In the genomic region with DNA sequence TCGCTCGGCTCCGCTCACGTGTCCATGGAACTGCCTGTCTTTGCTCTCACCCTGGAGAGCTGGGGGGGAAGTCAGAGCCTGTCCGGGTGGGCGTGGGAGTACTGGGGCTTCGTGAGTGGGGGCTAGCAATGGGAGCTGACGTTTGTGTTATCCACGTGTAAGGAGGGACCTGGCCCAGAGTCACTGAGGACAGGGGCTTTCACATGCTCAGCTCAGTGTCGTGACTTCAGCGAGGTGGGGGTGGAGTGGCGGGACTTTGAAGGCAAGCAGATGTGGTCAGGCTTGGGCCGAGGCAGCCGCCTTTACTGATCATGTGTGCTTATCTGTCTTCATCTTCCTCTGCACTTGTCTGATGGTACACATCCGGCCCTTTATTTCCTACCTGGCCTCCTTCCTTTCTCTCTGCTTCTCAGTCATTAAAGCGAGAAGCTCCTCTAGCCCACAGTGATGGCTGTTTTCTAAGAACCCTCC, we compare ENCODE assay signal across 8 cellular contexts.
DNase-seq lines count a peak whose midpoint lies in the region; ATAC-seq and TF ChIP-seq lines count a peak whose summit lies in the region.

No MANE protein-coding gene starts in this region.

- H3K36me3 ChIP-seq in BLaER1 = no peaks in the 10 kb centered on the region

- H3K4me3 ChIP-seq in BLaER1 (no peak overlapping the region), dorsolateral prefrontal cortex (peak overlapping the region in 3 of 59 donors; percentile 1 to 15 (median 2))

- peak; percentile 52 for DNase-seq in activated CD4-positive, alpha-beta T cell treated with anti-CD3 and anti-CD28 coated beads, Interleukin-2, amount 50 U/mL, for 1 hour
- DNase-seq in dorsolateral prefrontal cortex (peak in 2 of 10 donors; percentile 61 to 75), middle frontal gyrus (ENCODE audit: extremely low spot score, low spot score) (no peak), NCI-H748 (lab: John Stamatoyannopoulos, UW; ENCODE audit: unreplicated experiment) (no peak)
- DNase-seq in stimulated activated CD4-positive, alpha-beta T cell treated with anti-CD3 and anti-CD28 coated beads, Interleukin-15, amount 100 ng/mL, for 48 hours (ENCODE audit: low read depth in 2 of 2) = peak; percentile 31 to 47

- H4K20me1 ChIP-seq in BLaER1 = no peaks in the 10 kb centered on the region

- ATAC-seq in GM19467 (IDR thresholded peaks at IDR 0.05; ENCODE audit: unreplicated experiment) = no peak
- ATAC-seq in GM21619 (IDR thresholded peaks at IDR 0.05; ENCODE audit: unreplicated experiment) = no peak

- no peak overlapping the region for H3K27ac ChIP-seq in BLaER1
- peak overlapping the region in 57 of 59 donors; percentile 12 to 100 (median 96) for H3K27ac ChIP-seq in dorsolateral prefrontal cortex

- no peak overlapping the region for H3K9ac ChIP-seq in BLaER1

- peaks cover 54% of the 10 kb centered on the region for H3K4me1 ChIP-seq in BLaER1

- H3K4me2 ChIP-seq in BLaER1 = peak overlapping the region; percentile 45

- no peaks in the 10 kb centered on the region for H3K9me3 ChIP-seq in BLaER1

- intact Hi-C loops in dorsolateral prefrontal cortex (cut with DNase I) = loop anchor here (5.0 kb wide), 3 partner anchors 74 to 126 kb away; a partner anchor contains a TSS

- H3K27me3 ChIP-seq in BLaER1 (no peaks in the 10 kb centered on the region), dorsolateral prefrontal cortex (no peaks in the 10 kb centered on the region)

- TF ChIP-seq CTCF in dorsolateral prefrontal cortex (IDR thresholded peaks at IDR 0.05 in 54 of 56, conservative IDR thresholded peaks at IDR 0.05 in 2 of 56; ENCODE audit: low read depth in 1 of 56, partially characterized antibody in 56 of 56) = no peak

Comparison
In these comparisons a context has a peak if more than half of its experiments do, and no peak if none do; other contexts are left out.
1. DNase-seq: peak in activated CD4-positive, alpha-beta T cell treated with anti-CD3 and anti-CD28 coated beads, Interleukin-2, amount 50 U/mL, for 1 hour (single experiment) and stimulated activated CD4-positive, alpha-beta T cell treated with anti-CD3 and anti-CD28 coated beads, Interleukin-15, amount 100 ng/mL, for 48 hours (2 of 2); none in middle frontal gyrus (single experiment) and NCI-H748 (single experiment).